ENCODE assay signal across 7 cellular contexts in genomic region chr17:7221281-7222092, GRCh38. TPM values are rescaled to one million over a fixed set of nuclear protein-coding genes. Genes with fewer than 3 reads are reported as not detected.
DNase-seq lines count a peak whose midpoint lies in the region; ATAC-seq, FAIRE-seq and TF ChIP-seq lines count a peak whose summit lies in the region.
"Had no signal": no experiment of that assay in that cellular context is flagged by ENCODE, and none has a peak within 500 bp of the region (broad histone marks: within the 10 kb centered on the region; RNA-seq: fewer than 3 reads in every experiment).

No MANE protein-coding gene starts in this region.

- no peak for FAIRE-seq in astrocyte (lab: Jason Lieb, UNC)

- peak overlapping the region; percentile 96 for H3K4me3 Mint-ChIP-seq in astrocyte (ENCODE audit: unreplicated experiment)
- peak overlapping the region; percentile 88 to 95 (median 90) for H3K4me3 Mint-ChIP-seq in naive thymus-derived CD4-positive, alpha-beta T cell

- intact Hi-C loops in naive thymus-derived CD4-positive, alpha-beta T cell (cut with micrococcal nuclease), result loop anchor here (1.0 kb wide), 2 partner anchors 13 to 75 kb away; partner anchors contain the start of gene DVL2 (in 1 of the 2)

- H3K27ac Mint-ChIP-seq in astrocyte (ENCODE audit: unreplicated experiment), result peak overlapping the region; percentile 26
- peak overlapping the region in 8 of 9 donors; percentile 89 to 98 (median 92) for H3K27ac Mint-ChIP-seq in naive thymus-derived CD4-positive, alpha-beta T cell

- DNase-seq in astrocyte (ENCODE audit: low read depth) (no peak), NOMO-1 treated with dmso at 0.1 percent for 144 hours (lab: John Stamatoyannopoulos, UW; ENCODE audit: unreplicated experiment) (no peak), medulla oblongata (ENCODE audit: extremely low spot score) (no peak)
- no peak for DNase-seq in naive thymus-derived CD4-positive, alpha-beta T cell

- no peak for TF ChIP-seq CTCF in astrocyte (IDR thresholded peaks at IDR 0.05; ENCODE audit: insufficient read depth, low read depth, low read length)

- H3K9ac ChIP-seq in astrocyte (ENCODE audit: low read length), result peak overlapping the region; percentile 93

- peaks cover 24% of the 10 kb centered on the region for H3K4me1 Mint-ChIP-seq in astrocyte (ENCODE audit: low read depth, unreplicated experiment)
- peaks cover 26 to 46% (median 40%) of the 10 kb centered on the region in 7 donors for H3K4me1 Mint-ChIP-seq in naive thymus-derived CD4-positive, alpha-beta T cell

- H2AFZ ChIP-seq in astrocyte (ENCODE audit: low read depth, low read length), result no peak overlapping the region

- peak overlapping the region; percentile 92 for H3K4me2 ChIP-seq in astrocyte (ENCODE audit: low read length)

- ATAC-seq in naive thymus-derived CD4-positive, alpha-beta T cell, result no peak
- no peak for ATAC-seq in GM21723 (IDR thresholded peaks at IDR 0.05; ENCODE audit: unreplicated experiment)

- H4K20me1 ChIP-seq in astrocyte (ENCODE audit: insufficient read depth, low read length), result peaks cover 54% of the 10 kb centered on the region

- CTCF ChIA-PET in naive thymus-derived CD4-positive, alpha-beta T cell (lab: Charles Lee), result interaction anchor here (0.6 to 3.1 kb wide), 9 partner anchors 13 to 466 kb away, joined by 3 to 22 read pairs (median 4); partner anchors contain the start of genes DVL2, GABARAP, PHF23 and TP53

- H3K36me3 ChIP-seq in astrocyte (ENCODE audit: insufficient read depth, low read length), result peaks cover 13% of the 10 kb centered on the region
- H3K36me3 ChIP-seq in naive thymus-derived CD4-positive, alpha-beta T cell (ENCODE audit: control insufficient read depth in 2 of 3, insufficient read depth in 3 of 3, low read length in 3 of 3), result peaks cover 0 to 50% (median 4%) of the 10 kb centered on the region in 3 experiments
- H3K36me3 ChIP-seq: ovary had no signal

- H3K27me3 Mint-ChIP-seq in astrocyte (ENCODE audit: low read depth, unreplicated experiment), result no peaks in the 10 kb centered on the region
- no peaks in the 10 kb centered on the region for H3K27me3 Mint-ChIP-seq in naive thymus-derived CD4-positive, alpha-beta T cell

- H3K79me2 ChIP-seq in astrocyte (ENCODE audit: insufficient read depth, low read length), result peaks cover 38% of the 10 kb centered on the region

- H3K36me3 Mint-ChIP-seq in astrocyte (ENCODE audit: low read depth, unreplicated experiment), result peaks cover 21% of the 10 kb centered on the region
- peaks cover 0 to 16% (median 3%) of the 10 kb centered on the region in 5 donors for H3K36me3 Mint-ChIP-seq in naive thymus-derived CD4-positive, alpha-beta T cell

- peak; percentile 5 for TF ChIP-seq POLR2A in GM18526 (IDR thresholded peaks at IDR 0.05; ENCODE audit: extremely low read depth, insufficient read length)

- POLR2A ChIA-PET in naive thymus-derived CD4-positive, alpha-beta T cell (lab: Charles Lee), result interaction anchor here (0.7 to 13.7 kb wide), 7 partner anchors 15 to 108 kb away, joined by 3 to 265 read pairs (median 4); partner anchors contain the start of genes CTDNEP1, DVL2, ELP5 and GABARAP

- no peaks in the 10 kb centered on the region for H3K9me3 ChIP-seq in astrocyte (ENCODE audit: insufficient read depth, low read depth, low read length)
- no peaks in the 10 kb centered on the region for H3K9me3 ChIP-seq in naive thymus-derived CD4-positive, alpha-beta T cell (ENCODE audit: control insufficient read depth in 2 of 3, low read length in 3 of 3)
- H3K9me3 ChIP-seq: ovary had no signal

- H3K4me1 ChIP-seq in astrocyte (ENCODE audit: insufficient read depth, low read length), result peaks cover 24% of the 10 kb centered on the region
- peaks cover 21 to 34% of the 10 kb centered on the region in 2 donors for H3K4me1 ChIP-seq in naive thymus-derived CD4-positive, alpha-beta T cell (ENCODE audit: control insufficient read depth in 2 of 2, insufficient read depth in 2 of 2, low read length in 2 of 2)

- H3K27ac ChIP-seq in astrocyte (ENCODE audit: low read depth, low read length), result no peak overlapping the region
- H3K27ac ChIP-seq in naive thymus-derived CD4-positive, alpha-beta T cell (ENCODE audit: low read depth, low read length), result peak overlapping the region; percentile 75

- H3K4me3 ChIP-seq in astrocyte (ENCODE audit: insufficient read depth, low read depth, low read length), result no peak overlapping the region
- H3K4me3 ChIP-seq in naive thymus-derived CD4-positive, alpha-beta T cell (ENCODE audit: low read length), result no peak overlapping the region

- no peaks in the 10 kb centered on the region for H3K9me3 Mint-ChIP-seq in astrocyte (ENCODE audit: unreplicated experiment)
- peaks cover 0 to 2% (median 0%) of the 10 kb centered on the region in 11 donors for H3K9me3 Mint-ChIP-seq in naive thymus-derived CD4-positive, alpha-beta T cell

- no peaks in the 10 kb centered on the region for H3K27me3 ChIP-seq in astrocyte (ENCODE audit: insufficient read depth, low read length)
- no peaks in the 10 kb centered on the region for H3K27me3 ChIP-seq in naive thymus-derived CD4-positive, alpha-beta T cell (ENCODE audit: control insufficient read depth in 2 of 2, insufficient read depth in 2 of 2, low read length in 2 of 2)
- H3K27me3 ChIP-seq: ovary had no signal

RNA-seq across cellular contexts. Expression of gene ACADVL, which starts 1.7 kb away (rescaled TPM):
- 354 and 399 TPM in 2 replicates for total RNA-seq in astrocyte
- 100 to 1,000 TPM; 287 to 390 (median 339) TPM for total RNA-seq in naive thymus-derived CD4-positive, alpha-beta T cell
- 10 to 100 TPM; 75.3 to 88.4 TPM for polyA plus RNA-seq in naive thymus-derived CD4-positive, alpha-beta T cell

RNA-seq across cellular contexts. Expression of gene DLG4, which starts 1.9 kb away (rescaled TPM):
- total RNA-seq in astrocyte, result 45.6 and 48.0 TPM in 2 replicates
- 10 to 100 TPM; 10.9 to 25.4 (median 16.5) TPM for total RNA-seq in naive thymus-derived CD4-positive, alpha-beta T cell
- under 1 TPM; 0.26 to 0.83 TPM for polyA plus RNA-seq in naive thymus-derived CD4-positive, alpha-beta T cell

RNA-seq across cellular contexts. Expression of gene DVL2, which starts 12.8 kb away (rescaled TPM):
- 30.2 and 34.4 TPM in 2 replicates for total RNA-seq in astrocyte
- total RNA-seq in naive thymus-derived CD4-positive, alpha-beta T cell, result 10 to 100 TPM; 51.2 to 91.5 (median 52.3) TPM
- 10 to 100 TPM; 15.1 to 31.1 TPM for polyA plus RNA-seq in naive thymus-derived CD4-positive, alpha-beta T cell

RNA-seq across cellular contexts. Expression of gene PHF23, which starts 17.8 kb away (rescaled TPM):
- total RNA-seq in astrocyte, result 78.0 and 89.5 TPM in 2 replicates
- total RNA-seq in naive thymus-derived CD4-positive, alpha-beta T cell, result 10 to 100 TPM; 12.3 to 58.7 (median 55.2) TPM
- polyA plus RNA-seq in naive thymus-derived CD4-positive, alpha-beta T cell, result 10 to 100 TPM; 16.0 to 41.3 TPM

RNA-seq across cellular contexts. Expression of gene GABARAP, which starts 20.8 kb away (rescaled TPM):
- 434 and 454 TPM in 2 replicates for total RNA-seq in astrocyte
- total RNA-seq in naive thymus-derived CD4-positive, alpha-beta T cell, result 100 to 1,000 TPM; 214 to 427 (median 286) TPM
- polyA plus RNA-seq in naive thymus-derived CD4-positive, alpha-beta T cell, result 100 to 1,000 TPM; 656 to 950 TPM
